ENCODE assay signal across 27 cellular contexts in genomic region chr4:101218894-101219293, GRCh38.
"Had no signal": no experiment of that assay in that cellular context is flagged by ENCODE, and none has a peak within 500 bp of the region (broad histone marks: within the 10 kb centered on the region; RNA-seq: fewer than 3 reads in every experiment).

No MANE protein-coding gene starts in this region.

- H3K36me3 Mint-ChIP-seq: activated naive CD4-positive, alpha-beta T cell treated with anti-CD3 and anti-CD28 coated beads, Interleukin-2, amount 50 U/mL, for 72 hours; naive B cell; WTC11 had no signal

- H3K9ac ChIP-seq: parathyroid adenoma had no signal

- H3K9me3 Mint-ChIP-seq: activated CD8-positive, alpha-beta T cell treated with anti-CD3 and anti-CD28 coated beads for 36 hours; activated naive CD4-positive, alpha-beta T cell treated with anti-CD3 and anti-CD28 coated beads, Interleukin-2, amount 50 U/mL, for 72 hours; naive B cell; nephron progenitor cell; WTC11 had no signal

- H3K79me2 ChIP-seq: parathyroid adenoma had no signal

- H3K27me3 Mint-ChIP-seq: activated CD8-positive, alpha-beta T cell treated with anti-CD3 and anti-CD28 coated beads for 36 hours; naive B cell; T-helper 17 cell had no signal

- H3K27me3 ChIP-seq: breast epithelium, gastrocnemius medialis, neutrophil, sigmoid colon, testis had no signal

- H2AFZ ChIP-seq: parathyroid adenoma had no signal

- FAIRE-seq: urothelium cell line had no signal

- H3K27ac Mint-ChIP-seq: activated CD8-positive, alpha-beta T cell treated with anti-CD3 and anti-CD28 coated beads for 36 hours; activated naive CD4-positive, alpha-beta T cell treated with anti-CD3 and anti-CD28 coated beads, Interleukin-2, amount 50 U/mL, for 72 hours; activated T-cell treated with anti-CD3 and anti-CD28 coated beads, Interleukin-2, amount 50 U/mL, for 72 hours; nephron progenitor cell had no signal

- H3K4me3 Mint-ChIP-seq: activated CD8-positive, alpha-beta T cell treated with anti-CD3 and anti-CD28 coated beads for 36 hours; activated T-cell treated with anti-CD3 and anti-CD28 coated beads, Interleukin-2, amount 50 U/mL, for 72 hours; naive B cell; nephron progenitor cell; T-helper 17 cell; WTC11 had no signal

- H3K27ac ChIP-seq: breast epithelium, gastrocnemius medialis, neutrophil, parathyroid adenoma, psoas muscle, sigmoid colon, testis had no signal

- H3K9me3 ChIP-seq: breast epithelium, gastrocnemius medialis, neutrophil, psoas muscle, sigmoid colon, testis had no signal

- ATAC-seq: activated CD8-positive, alpha-beta T cell treated with anti-CD3 and anti-CD28 coated beads for 36 hours; activated naive CD4-positive, alpha-beta T cell treated with anti-CD3 and anti-CD28 coated beads, Interleukin-2, amount 50 U/mL, for 72 hours; activated T-cell treated with anti-CD3 and anti-CD28 coated beads, Interleukin-2, amount 50 U/mL, for 72 hours; gastrocnemius medialis; left ventricle myocardium superior; psoas muscle; T-helper 17 cell; WTC11 had no signal

- H3K4me3 ChIP-seq: breast epithelium, gastrocnemius medialis, psoas muscle, sigmoid colon, testis had no signal

- DNase-seq: activated CD4-positive, alpha-beta T cell treated with anti-CD3 and anti-CD28 coated beads, Interleukin-2, amount 50 U/mL, for 1 hour; activated CD8-positive, alpha-beta T cell treated with anti-CD3 and anti-CD28 coated beads for 36 hours; activated naive CD4-positive, alpha-beta T cell; activated T-cell treated with anti-CD3 and anti-CD28 coated beads, Interleukin-2, amount 50 U/mL, for 72 hours; central memory CD4-positive, alpha-beta T cell; effector CD8-positive, alpha-beta T cell; gastrocnemius medialis; glutamatergic neuron; islet precursor cell; left ventricle myocardium superior; naive B cell; nephron progenitor cell; psoas muscle; sigmoid colon; stimulated activated CD4-positive, alpha-beta T cell treated with anti-CD3 and anti-CD28 coated beads, Interleukin-15, amount 100 ng/mL, for 24 hours; stimulated activated CD4-positive, alpha-beta T cell treated with anti-CD3 and anti-CD28 coated beads, Interleukin-2, amount 100 ng/mL, for 24 hours; stimulated activated naive CD4-positive, alpha-beta T cell; T-helper 17 cell; T1000; testis; trophoblast cell had no signal

- H3K4me1 Mint-ChIP-seq: nephron progenitor cell had no signal

- H3K36me3 ChIP-seq: breast epithelium, gastrocnemius medialis, neutrophil, sigmoid colon had no signal

- H3K4me1 ChIP-seq: breast epithelium, parathyroid adenoma, testis had no signal
